1 cellular context compared by ENCODE assay signal in genomic region chr4:158282252-158282651, GRCh38.
TF ChIP-seq lines count a peak whose summit lies in the region.

No MANE protein-coding gene starts in this region.

TF ChIP-seq in K562, 482 proteins besides CTCF, POLR2A, EP300 and RAD21 (continues in another document):
- TF ChIP-seq ZNF766 (CRISPR knock-in tag; conservative IDR thresholded peaks at IDR 0.05), result peak; percentile 46; the same call in 1 of the 2 replicates
- TF ChIP-seq HBP1 (CRISPR knock-in tag; IDR thresholded peaks at IDR 0.05), result no peak
- no peak for TF ChIP-seq HDGF (IDR thresholded peaks at IDR 0.05)
- no peak for TF ChIP-seq RBM14 (IDR thresholded peaks at IDR 0.05; ENCODE audit: borderline replicate concordance, insufficient read depth, low read depth, low read length)
- TF ChIP-seq, protein P1, sequence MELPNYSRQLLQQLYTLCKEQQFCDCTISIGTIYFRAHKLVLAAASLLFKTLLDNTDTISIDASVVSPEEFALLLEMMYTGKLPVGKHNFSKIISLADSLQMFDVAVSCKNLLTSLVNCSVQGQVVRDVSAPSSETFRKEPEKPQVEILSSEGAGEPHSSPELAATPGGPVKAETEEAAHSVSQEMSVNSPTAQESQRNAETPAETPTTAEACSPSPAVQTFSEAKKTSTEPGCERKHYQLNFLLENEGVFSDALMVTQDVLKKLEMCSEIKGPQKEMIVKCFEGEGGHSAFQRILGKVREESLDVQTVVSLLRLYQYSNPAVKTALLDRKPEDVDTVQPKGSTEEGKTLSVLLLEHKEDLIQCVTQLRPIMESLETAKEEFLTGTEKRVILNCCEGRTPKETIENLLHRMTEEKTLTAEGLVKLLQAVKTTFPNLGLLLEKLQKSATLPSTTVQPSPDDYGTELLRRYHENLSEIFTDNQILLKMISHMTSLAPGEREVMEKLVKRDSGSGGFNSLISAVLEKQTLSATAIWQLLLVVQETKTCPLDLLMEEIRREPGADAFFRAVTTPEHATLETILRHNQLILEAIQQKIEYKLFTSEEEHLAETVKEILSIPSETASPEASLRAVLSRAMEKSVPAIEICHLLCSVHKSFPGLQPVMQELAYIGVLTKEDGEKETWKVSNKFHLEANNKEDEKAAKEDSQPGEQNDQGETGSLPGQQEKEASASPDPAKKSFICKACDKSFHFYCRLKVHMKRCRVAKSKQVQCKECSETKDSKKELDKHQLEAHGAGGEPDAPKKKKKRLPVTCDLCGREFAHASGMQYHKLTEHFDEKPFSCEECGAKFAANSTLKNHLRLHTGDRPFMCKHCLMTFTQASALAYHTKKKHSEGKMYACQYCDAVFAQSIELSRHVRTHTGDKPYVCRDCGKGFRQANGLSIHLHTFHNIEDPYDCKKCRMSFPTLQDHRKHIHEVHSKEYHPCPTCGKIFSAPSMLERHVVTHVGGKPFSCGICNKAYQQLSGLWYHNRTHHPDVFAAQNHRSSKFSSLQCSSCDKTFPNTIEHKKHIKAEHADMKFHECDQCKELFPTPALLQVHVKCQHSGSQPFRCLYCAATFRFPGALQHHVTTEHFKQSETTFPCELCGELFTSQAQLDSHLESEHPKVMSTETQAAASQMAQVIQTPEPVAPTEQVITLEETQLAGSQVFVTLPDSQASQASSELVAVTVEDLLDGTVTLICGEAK (IDR thresholded peaks at IDR 0.05), result no peak
- TF ChIP-seq, protein P1 (CRISPR knock-in tag; IDR thresholded peaks at IDR 0.05), result no peak
- no peak for TF ChIP-seq TCF3 (CRISPR knock-in tag; IDR thresholded peaks at IDR 0.05)
- no peak for TF ChIP-seq BMI1 (IDR thresholded peaks at IDR 0.05; ENCODE audit: low read length)
- TF ChIP-seq THRA (IDR thresholded peaks at IDR 0.05), result no peak
- TF ChIP-seq, protein P2, sequence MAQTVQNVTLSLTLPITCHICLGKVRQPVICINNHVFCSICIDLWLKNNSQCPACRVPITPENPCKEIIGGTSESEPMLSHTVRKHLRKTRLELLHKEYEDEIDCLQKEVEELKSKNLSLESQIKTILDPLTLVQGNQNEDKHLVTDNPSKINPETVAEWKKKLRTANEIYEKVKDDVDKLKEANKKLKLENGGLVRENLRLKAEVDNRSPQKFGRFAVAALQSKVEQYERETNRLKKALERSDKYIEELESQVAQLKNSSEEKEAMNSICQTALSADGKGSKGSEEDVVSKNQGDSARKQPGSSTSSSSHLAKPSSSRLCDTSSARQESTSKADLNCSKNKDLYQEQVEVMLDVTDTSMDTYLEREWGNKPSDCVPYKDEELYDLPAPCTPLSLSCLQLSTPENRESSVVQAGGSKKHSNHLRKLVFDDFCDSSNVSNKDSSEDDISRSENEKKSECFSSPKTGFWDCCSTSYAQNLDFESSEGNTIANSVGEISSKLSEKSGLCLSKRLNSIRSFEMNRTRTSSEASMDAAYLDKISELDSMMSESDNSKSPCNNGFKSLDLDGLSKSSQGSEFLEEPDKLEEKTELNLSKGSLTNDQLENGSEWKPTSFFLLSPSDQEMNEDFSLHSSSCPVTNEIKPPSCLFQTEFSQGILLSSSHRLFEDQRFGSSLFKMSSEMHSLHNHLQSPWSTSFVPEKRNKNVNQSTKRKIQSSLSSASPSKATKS (CRISPR knock-in tag; IDR thresholded peaks at IDR 0.05), result no peak
- no peak for TF ChIP-seq ZNF707 (CRISPR knock-in tag; conservative IDR thresholded peaks at IDR 0.05)
- TF ChIP-seq ZNF76 (CRISPR knock-in tag; IDR thresholded peaks at IDR 0.05; ENCODE audit: borderline replicate concordance), result no peak
- TF ChIP-seq TSC22D4 (tag; IDR thresholded peaks at IDR 0.05), result no peak
- TF ChIP-seq ZNF354B (CRISPR knock-in tag; IDR thresholded peaks at IDR 0.05), result 0 out of 2 replicates have a peak, but pooled peaks have one; percentile 48
- 0 out of 2 replicates have a peak, but pooled peaks have one; percentile 30 for TF ChIP-seq POLR2H (tag; IDR thresholded peaks at IDR 0.05; ENCODE audit: low read depth)
- no peak for TF ChIP-seq NR2F6 (CRISPR knock-in tag; IDR thresholded peaks at IDR 0.05)
- no peak for TF ChIP-seq ZBTB5 (IDR thresholded peaks at IDR 0.05)
- TF ChIP-seq, protein P3, sequence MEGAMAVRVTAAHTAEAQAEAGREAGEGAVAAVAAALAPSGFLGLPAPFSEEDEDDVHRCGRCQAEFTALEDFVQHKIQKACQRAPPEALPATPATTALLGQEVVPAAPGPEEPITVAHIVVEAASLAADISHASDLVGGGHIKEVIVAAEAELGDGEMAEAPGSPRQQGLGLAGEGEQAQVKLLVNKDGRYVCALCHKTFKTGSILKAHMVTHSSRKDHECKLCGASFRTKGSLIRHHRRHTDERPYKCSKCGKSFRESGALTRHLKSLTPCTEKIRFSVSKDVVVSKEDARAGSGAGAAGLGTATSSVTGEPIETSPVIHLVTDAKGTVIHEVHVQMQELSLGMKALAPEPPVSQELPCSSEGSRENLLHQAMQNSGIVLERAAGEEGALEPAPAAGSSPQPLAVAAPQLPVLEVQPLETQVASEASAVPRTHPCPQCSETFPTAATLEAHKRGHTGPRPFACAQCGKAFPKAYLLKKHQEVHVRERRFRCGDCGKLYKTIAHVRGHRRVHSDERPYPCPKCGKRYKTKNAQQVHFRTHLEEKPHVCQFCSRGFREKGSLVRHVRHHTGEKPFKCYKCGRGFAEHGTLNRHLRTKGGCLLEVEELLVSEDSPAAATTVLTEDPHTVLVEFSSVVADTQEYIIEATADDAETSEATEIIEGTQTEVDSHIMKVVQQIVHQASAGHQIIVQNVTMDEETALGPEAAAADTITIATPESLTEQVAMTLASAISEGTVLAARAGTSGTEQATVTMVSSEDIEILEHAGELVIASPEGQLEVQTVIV (CRISPR knock-in tag; IDR thresholded peaks at IDR 0.05; ENCODE audit: borderline replicate concordance), result no peak
- TF ChIP-seq, protein P4, sequence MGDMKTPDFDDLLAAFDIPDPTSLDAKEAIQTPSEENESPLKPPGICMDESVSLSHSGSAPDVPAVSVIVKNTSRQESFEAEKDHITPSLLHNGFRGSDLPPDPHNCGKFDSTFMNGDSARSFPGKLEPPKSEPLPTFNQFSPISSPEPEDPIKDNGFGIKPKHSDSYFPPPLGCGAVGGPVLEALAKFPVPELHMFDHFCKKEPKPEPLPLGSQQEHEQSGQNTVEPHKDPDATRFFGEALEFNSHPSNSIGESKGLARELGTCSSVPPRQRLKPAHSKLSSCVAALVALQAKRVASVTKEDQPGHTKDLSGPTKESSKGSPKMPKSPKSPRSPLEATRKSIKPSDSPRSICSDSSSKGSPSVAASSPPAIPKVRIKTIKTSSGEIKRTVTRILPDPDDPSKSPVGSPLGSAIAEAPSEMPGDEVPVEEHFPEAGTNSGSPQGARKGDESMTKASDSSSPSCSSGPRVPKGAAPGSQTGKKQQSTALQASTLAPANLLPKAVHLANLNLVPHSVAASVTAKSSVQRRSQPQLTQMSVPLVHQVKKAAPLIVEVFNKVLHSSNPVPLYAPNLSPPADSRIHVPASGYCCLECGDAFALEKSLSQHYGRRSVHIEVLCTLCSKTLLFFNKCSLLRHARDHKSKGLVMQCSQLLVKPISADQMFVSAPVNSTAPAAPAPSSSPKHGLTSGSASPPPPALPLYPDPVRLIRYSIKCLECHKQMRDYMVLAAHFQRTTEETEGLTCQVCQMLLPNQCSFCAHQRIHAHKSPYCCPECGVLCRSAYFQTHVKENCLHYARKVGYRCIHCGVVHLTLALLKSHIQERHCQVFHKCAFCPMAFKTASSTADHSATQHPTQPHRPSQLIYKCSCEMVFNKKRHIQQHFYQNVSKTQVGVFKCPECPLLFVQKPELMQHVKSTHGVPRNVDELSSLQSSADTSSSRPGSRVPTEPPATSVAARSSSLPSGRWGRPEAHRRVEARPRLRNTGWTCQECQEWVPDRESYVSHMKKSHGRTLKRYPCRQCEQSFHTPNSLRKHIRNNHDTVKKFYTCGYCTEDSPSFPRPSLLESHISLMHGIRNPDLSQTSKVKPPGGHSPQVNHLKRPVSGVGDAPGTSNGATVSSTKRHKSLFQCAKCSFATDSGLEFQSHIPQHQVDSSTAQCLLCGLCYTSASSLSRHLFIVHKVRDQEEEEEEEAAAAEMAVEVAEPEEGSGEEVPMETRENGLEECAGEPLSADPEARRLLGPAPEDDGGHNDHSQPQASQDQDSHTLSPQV (IDR thresholded peaks at IDR 0.05), result peak; percentile 66; the same call in 1 of the 2 replicates
- TF ChIP-seq ZNF830 (CRISPR knock-in tag; IDR thresholded peaks at IDR 0.05), result no peak
- no peak for TF ChIP-seq ZNF143 (CRISPR knock-in tag; IDR thresholded peaks at IDR 0.05)
- TF ChIP-seq PHB2 (IDR thresholded peaks at IDR 0.05; ENCODE audit: low read depth), result no peak
- TF ChIP-seq ZNF263 (CRISPR knock-in tag; IDR thresholded peaks at IDR 0.05; ENCODE audit: borderline replicate concordance), result no peak
- no peak for TF ChIP-seq CSDE1 (IDR thresholded peaks at IDR 0.05)
- TF ChIP-seq ZNF282 (CRISPR knock-in tag; IDR thresholded peaks at IDR 0.05), result no peak
- TF ChIP-seq ZNF324 (CRISPR knock-in tag; IDR thresholded peaks at IDR 0.05), result no peak
- TF ChIP-seq LEF1 (IDR thresholded peaks at IDR 0.05), result no peak
- TF ChIP-seq RFX1 (IDR thresholded peaks at IDR 0.05), result no peak
- TF ChIP-seq EZH2 (IDR thresholded peaks at IDR 0.05; ENCODE audit: borderline replicate concordance, low read depth, low read length), result no peak
- no peak for TF ChIP-seq ZNF436 (CRISPR knock-in tag; IDR thresholded peaks at IDR 0.05)
- TF ChIP-seq TAL1 (IDR thresholded peaks at IDR 0.05), result no peak
- no peak for TF ChIP-seq RHOXF2B (CRISPR knock-in tag; conservative IDR thresholded peaks at IDR 0.05)
- TF ChIP-seq HMG20A (CRISPR knock-in tag; conservative IDR thresholded peaks at IDR 0.05), result no peak
- TF ChIP-seq DLX4 (CRISPR knock-in tag; IDR thresholded peaks at IDR 0.05), result no peak
- no peak for TF ChIP-seq ZC3H4 (CRISPR knock-in tag; IDR thresholded peaks at IDR 0.05; ENCODE audit: borderline replicate concordance)
- no peak for TF ChIP-seq ZNF717 (CRISPR knock-in tag; IDR thresholded peaks at IDR 0.05)
